ENCODE assay signal across 8 cellular contexts in genomic region chr19:37007587-37008220, GRCh38.
DNase-seq lines count a peak whose midpoint lies in the region; ATAC-seq and TF ChIP-seq lines count a peak whose summit lies in the region.

No MANE protein-coding gene starts in this region.

- TF ChIP-seq CTCF in AG10803 (conservative IDR thresholded peaks at IDR 0.05; ENCODE audit: low read length): no peak

- no peaks in the 10 kb centered on the region for H3K4me1 ChIP-seq in muscle layer of colon (ENCODE audit: insufficient read depth, low read length)

- no peaks in the 10 kb centered on the region for H3K27me3 ChIP-seq in muscle layer of colon (ENCODE audit: control insufficient read depth in 1 of 2, insufficient read depth in 2 of 2, low read length in 2 of 2)

- H3K4me3 ChIP-seq in AG10803 (ENCODE audit: low read length) (peak overlapping the region; percentile 54), muscle layer of colon (ENCODE audit: low read depth in 1 of 2, low read length in 2 of 2) (peak overlapping the region; percentile 7 to 60)

- H3K9ac ChIP-seq in muscle layer of colon (ENCODE audit: low read length): no peak overlapping the region

- no peaks in the 10 kb centered on the region for H3K36me3 ChIP-seq in muscle layer of colon (ENCODE audit: insufficient read depth, low read length)

- no peak overlapping the region for H3K27ac ChIP-seq in muscle layer of colon (ENCODE audit: low read depth, low read length)

- ATAC-seq in GM19023 (IDR thresholded peaks at IDR 0.05; ENCODE audit: unreplicated experiment): no peak

- no peaks in the 10 kb centered on the region for H3K9me3 ChIP-seq in muscle layer of colon (ENCODE audit: low read length)

- DNase-seq in AG10803 (ENCODE audit: low read depth) (peak; percentile 43), RPMI8226 (peak; percentile 76), GF-D8 (lab: John Stamatoyannopoulos, UW) (no peak), glomerular visceral epithelial cell (ENCODE audit: extremely low spot score) (no peak)
- DNase-seq in central memory CD4-positive, alpha-beta T cell: peak; percentile 29
- DNase-seq in stimulated activated naive CD4-positive, alpha-beta T cell treated with Interleukin-2 at 50 U/mL for 16 hours (lab: John Stamatoyannopoulos, UW): peak; percentile 16

Comparison
In these comparisons a context has a peak if more than half of its experiments do, and no peak if none do; other contexts are left out.
1. DNase-seq: peak in AG10803 (single experiment), RPMI8226 (single experiment), central memory CD4-positive, alpha-beta T cell (single experiment) and stimulated activated naive CD4-positive, alpha-beta T cell treated with Interleukin-2 at 50 U/mL for 16 hours (single experiment); none in GF-D8 (single experiment) and glomerular visceral epithelial cell (single experiment).